In the genomic region with DNA sequence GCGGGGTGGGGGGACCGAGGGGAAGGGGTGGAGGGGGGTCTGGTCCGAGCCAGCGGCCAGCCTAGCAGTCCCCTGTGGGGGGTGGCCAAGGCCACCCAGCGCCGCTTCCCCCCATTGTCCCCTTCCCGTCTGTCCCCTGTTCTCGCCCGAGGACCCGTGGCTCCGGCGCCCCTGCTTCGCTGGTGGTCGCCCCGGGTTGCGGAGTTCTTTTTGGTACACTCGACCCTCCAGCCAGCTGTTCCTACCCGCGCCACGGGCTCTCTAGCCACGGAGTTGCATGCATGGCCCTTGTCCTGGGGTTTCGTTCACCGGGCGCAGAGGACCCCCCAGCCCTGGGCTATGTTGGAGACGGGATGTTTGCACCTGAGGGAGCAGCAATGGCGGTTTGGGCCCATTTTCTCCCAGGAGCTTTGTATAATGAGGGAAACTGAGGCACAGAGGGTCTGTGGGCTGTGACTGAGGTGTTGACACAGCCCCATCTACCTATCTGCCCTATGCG, we compare ENCODE assay signal across 8 cellular contexts. TPM values are rescaled to one million over a fixed set of nuclear protein-coding genes. Genes with fewer than 3 reads are reported as not detected.
A peak's percentile ranks its signal among the peaks of the same experiment; 100 is the strongest.
DNase-seq lines count a peak whose midpoint lies in the region; ATAC-seq and TF ChIP-seq lines count a peak whose summit lies in the region.

No MANE protein-coding gene starts in this region.

- no peaks in the 10 kb centered on the region for H3K4me1 ChIP-seq in RWPE2 (ENCODE audit: insufficient read depth, poor library complexity, severe bottlenecking)
- H3K4me1 ChIP-seq in effector memory CD4-positive, alpha-beta T cell (ENCODE audit: control insufficient read depth, insufficient read depth, low read length, poor library complexity, severe bottlenecking), result peaks cover 33% of the 10 kb centered on the region
- H3K4me1 ChIP-seq in mucosa of stomach (ENCODE audit: control insufficient read depth, insufficient read depth, low read length), result peaks cover 26% of the 10 kb centered on the region

- DNase-seq in NCI-H748 (lab: John Stamatoyannopoulos, UW; ENCODE audit: unreplicated experiment) (peak; percentile 31), NCI-H748 treated with DMSO at 0.1 percent for 48 hours (lab: John Stamatoyannopoulos, UW) (no peak), RWPE2 (ENCODE audit: low spot score) (peak; percentile 54), H4 (ENCODE audit: low spot score) (no peak), amniotic stem cell (lab: John Stamatoyannopoulos, UW) (no peak)
- no peak for DNase-seq in effector memory CD4-positive, alpha-beta T cell

- peaks cover 39% of the 10 kb centered on the region for H3K36me3 ChIP-seq in RWPE2 (ENCODE audit: low read depth)
- peaks cover 21% of the 10 kb centered on the region for H3K36me3 ChIP-seq in effector memory CD4-positive, alpha-beta T cell (ENCODE audit: control insufficient read depth, insufficient read depth, low read length)
- H3K36me3 ChIP-seq in mucosa of stomach (ENCODE audit: control insufficient read depth, insufficient read depth, low read length), result peaks cover 20% of the 10 kb centered on the region

- H3K27ac ChIP-seq in RWPE2 (ENCODE audit: poor library complexity, severe bottlenecking), result peak overlapping the region; percentile 57
- H3K27ac ChIP-seq in effector memory CD4-positive, alpha-beta T cell (ENCODE audit: insufficient read depth, low read length, poor library complexity, severe bottlenecking), result peak overlapping the region; percentile 90

- H3K4me3 ChIP-seq in RWPE2 (ENCODE audit: severe bottlenecking) (peak overlapping the region; percentile 100), mucosa of stomach (ENCODE audit: low read length) (peak overlapping the region; percentile 66)
- H3K4me3 ChIP-seq in effector memory CD4-positive, alpha-beta T cell (ENCODE audit: insufficient read depth, low read depth, low read length, poor library complexity, severe bottlenecking), result peak overlapping the region; percentile 93

- TF ChIP-seq CTCF in RWPE2 (IDR thresholded peaks at IDR 0.05; ENCODE audit: poor library complexity, severe bottlenecking), result no peak

- peak overlapping the region; percentile 68 for H3K9ac ChIP-seq in mucosa of stomach (ENCODE audit: low read length)

- H3K27me3 ChIP-seq in RWPE2 (ENCODE audit: insufficient read depth, poor library complexity, severe bottlenecking) (no peaks in the 10 kb centered on the region), mucosa of stomach (ENCODE audit: control insufficient read depth, insufficient read depth, low read length) (no peaks in the 10 kb centered on the region)
- no peaks in the 10 kb centered on the region for H3K27me3 ChIP-seq in effector memory CD4-positive, alpha-beta T cell (replicated peaks; ENCODE audit: control insufficient read depth, insufficient read depth, low read length, poor library complexity, severe bottlenecking)

- no peaks in the 10 kb centered on the region for H3K9me3 ChIP-seq in RWPE2 (ENCODE audit: severe bottlenecking)
- no peaks in the 10 kb centered on the region for H3K9me3 ChIP-seq in effector memory CD4-positive, alpha-beta T cell (ENCODE audit: control insufficient read depth, low read length)
- no peaks in the 10 kb centered on the region for H3K9me3 ChIP-seq in mucosa of stomach (ENCODE audit: control insufficient read depth, low read length)

- ATAC-seq in RWPE2 (ENCODE audit: low read depth) (0 out of 3 replicates have a peak, but pooled peaks have one; percentile 8), GM21529 (IDR thresholded peaks at IDR 0.05; ENCODE audit: unreplicated experiment) (no peak)

RNA-seq across cellular contexts. Expression of a gene that starts 0.5 kb away (rescaled TPM):
- total RNA-seq in H4 (2014; rRNA removed; shearing (Covaris generic)), result 5.3 and 6.7 TPM in 2 replicates

RNA-seq across cellular contexts. Expression of a gene that starts 1.1 kb away (rescaled TPM):
- 14.1 and 18.1 TPM in 2 replicates for total RNA-seq in H4 (2014; rRNA removed; shearing (Covaris generic))

RNA-seq across cellular contexts. Expression of a gene that starts 33.8 kb away (rescaled TPM):
- total RNA-seq in H4 (2014; rRNA removed; shearing (Covaris generic)), result 20.8 and 36.0 TPM in 2 replicates

RNA-seq across cellular contexts. Expression of a gene that starts 54.4 kb away (rescaled TPM):
- 10.8 and 13.5 TPM in 2 replicates for total RNA-seq in H4 (2014; rRNA removed; shearing (Covaris generic))

RNA-seq across cellular contexts. Expression of a gene that starts 58.2 kb away (rescaled TPM):
- total RNA-seq in H4 (2014; rRNA removed; shearing (Covaris generic)), result 1.6 and 2.9 TPM in 2 replicates

Comparison
In these comparisons a context has a peak if more than half of its experiments do, and no peak if none do; other contexts are left out.
1. DNase-seq: peak in NCI-H748 (single experiment) and RWPE2 (single experiment); none in NCI-H748 treated with DMSO at 0.1 percent for 48 hours (single experiment), effector memory CD4-positive, alpha-beta T cell (0 of 3), H4 (single experiment) and amniotic stem cell (single experiment).
2. Peak in every context shown above with its lines, with median percentiles within 50 percentile points of each other: H3K4me3 ChIP-seq.